Comparison of ENCODE assay signal across 8 cellular contexts in genomic region chr3:101779047-101779807, GRCh38. TPM values are rescaled to one million over a fixed set of nuclear protein-coding genes. Genes with fewer than 3 reads are reported as not detected.
A peak's percentile ranks its signal among the peaks of the same experiment; 100 is the strongest.
DNase-seq lines count a peak whose midpoint lies in the region; ATAC-seq and TF ChIP-seq lines count a peak whose summit lies in the region.

Gene NXPE3 (plus strand): TSS chr3:101779211. CDS start chr3:101785597, 6,386 bp downstream.

- peak within 1 kb of the TSS; percentile 82 for H3K4me3 ChIP-seq in BLaER1
- peak within 1 kb of the TSS; percentile 79 to 98 for H3K4me3 ChIP-seq in left lung

- H3K27me3 ChIP-seq in BLaER1 (no peaks in the 10 kb centered on the region), left lung (no peaks in the 10 kb centered on the region)

- H3K9me3 Mint-ChIP-seq in activated CD4-positive, alpha-beta T cell treated with anti-CD3 and anti-CD28 coated beads, Interleukin-2, amount 10 ng/mL, durations not matched to agents 7 days and 5 days: no peaks in the 10 kb centered on the region

- H3K9me3 ChIP-seq in BLaER1 (no peaks in the 10 kb centered on the region), left lung (no peaks in the 10 kb centered on the region)

- CTCF ChIA-PET in activated CD4-positive, alpha-beta T cell treated with anti-CD3 and anti-CD28 coated beads, Interleukin-2, amount 10 ng/mL, durations not matched to agents 7 days and 5 days (lab: Charles Lee): interaction anchor here (0.6 to 1.2 kb wide), 4 partner anchors 14 to 401 kb away, joined by 3 to 4 read pairs (median 3); no protein-coding TSS in a partner anchor

- intact Hi-C loops in left lung (cut with DNase I): no loop called here

- POLR2A ChIA-PET in activated CD4-positive, alpha-beta T cell treated with anti-CD3 and anti-CD28 coated beads, Interleukin-2, amount 10 ng/mL, durations not matched to agents 7 days and 5 days (lab: Charles Lee): interaction anchor here (1.1 kb wide), 2 partner anchors 55 to 70 kb away, joined by 3 to 5 read pairs; partner anchors contain the start of gene CEP97

- H3K27me3 Mint-ChIP-seq in activated CD4-positive, alpha-beta T cell treated with anti-CD3 and anti-CD28 coated beads, Interleukin-2, amount 10 ng/mL, durations not matched to agents 7 days and 5 days: no peaks in the 10 kb centered on the region

- peak within 1 kb of the TSS; percentile 98 for H3K27ac Mint-ChIP-seq in activated CD4-positive, alpha-beta T cell treated with anti-CD3 and anti-CD28 coated beads, Interleukin-2, amount 10 ng/mL, durations not matched to agents 7 days and 5 days

- peak within 1 kb of the TSS; percentile 80 for H3K9ac ChIP-seq in BLaER1

- H3K36me3 ChIP-seq in BLaER1 (peaks cover 18% of the 10 kb centered on the region), left lung (peaks cover 0 to 17% of the 10 kb centered on the region in 2 donors)

- H3K4me1 Mint-ChIP-seq in activated CD4-positive, alpha-beta T cell treated with anti-CD3 and anti-CD28 coated beads, Interleukin-2, amount 10 ng/mL, durations not matched to agents 7 days and 5 days: peaks cover 48% of the 10 kb centered on the region

- DNase-seq in NCI-H524 treated with DMSO at 0.1 percent for 48 hours (lab: John Stamatoyannopoulos, UW) (peak; percentile 74), dedifferentiated amniotic fluid mesenchymal stem cell (ENCODE audit: extremely low spot score) (peak; percentile 76), left lung (peak; percentile 93 to 97)
- DNase-seq in activated CD4-positive, alpha-beta T cell treated with anti-CD3 and anti-CD28 coated beads, Interleukin-2, amount 10 ng/mL, durations not matched to agents 7 days and 5 days: peak; percentile 94
- DNase-seq in stimulated activated CD4-positive, alpha-beta T cell treated with anti-CD3 and anti-CD28 coated beads, Interleukin-2, amount 100 ng/mL, for 48 hours: peak; percentile 89 to 93

- H3K27ac ChIP-seq in BLaER1 (peak within 1 kb of the TSS; percentile 73), left lung (peak within 1 kb of the TSS; percentile 81 to 89)

- H3K4me2 ChIP-seq in BLaER1: peak within 1 kb of the TSS; percentile 80

- peaks cover 24% of the 10 kb centered on the region for H3K4me1 ChIP-seq in BLaER1
- peaks cover 6 to 38% of the 10 kb centered on the region in 2 donors for H3K4me1 ChIP-seq in left lung

- H3K4me3 Mint-ChIP-seq in activated CD4-positive, alpha-beta T cell treated with anti-CD3 and anti-CD28 coated beads, Interleukin-2, amount 10 ng/mL, durations not matched to agents 7 days and 5 days: peak within 1 kb of the TSS; percentile 85

- peaks cover 15% of the 10 kb centered on the region for H3K36me3 Mint-ChIP-seq in activated CD4-positive, alpha-beta T cell treated with anti-CD3 and anti-CD28 coated beads, Interleukin-2, amount 10 ng/mL, durations not matched to agents 7 days and 5 days (ENCODE audit: low read depth)

- ATAC-seq in GM19324 (IDR thresholded peaks at IDR 0.05; ENCODE audit: low FRiP score, unreplicated experiment) (peak; percentile 96), HG03460 (IDR thresholded peaks at IDR 0.05; ENCODE audit: unreplicated experiment) (peak; percentile 93), left lung (peak; percentile 99)

- no peak for TF ChIP-seq CTCF in left lung (IDR thresholded peaks at IDR 0.05)

- no peaks in the 10 kb centered on the region for H4K20me1 ChIP-seq in BLaER1

RNA-seq across cellular contexts. Expression of gene NXPE3, which starts in this region (rescaled TPM):
- 10 to 100 TPM; 28.5 to 29.5 TPM for total RNA-seq in activated CD4-positive, alpha-beta T cell treated with anti-CD3 and anti-CD28 coated beads, Interleukin-2, amount 10 ng/mL, durations not matched to agents 7 days and 5 days
- total RNA-seq in left lung: 10 to 100 TPM; 15.9 to 17.0 TPM

Comparison
In these comparisons a context has a peak if more than half of its experiments do, and no peak if none do; other contexts are left out.
1. Peak in every context shown above with its lines: DNase-seq, ATAC-seq, H3K4me3 ChIP-seq and H3K27ac ChIP-seq.